In the genomic region with DNA sequence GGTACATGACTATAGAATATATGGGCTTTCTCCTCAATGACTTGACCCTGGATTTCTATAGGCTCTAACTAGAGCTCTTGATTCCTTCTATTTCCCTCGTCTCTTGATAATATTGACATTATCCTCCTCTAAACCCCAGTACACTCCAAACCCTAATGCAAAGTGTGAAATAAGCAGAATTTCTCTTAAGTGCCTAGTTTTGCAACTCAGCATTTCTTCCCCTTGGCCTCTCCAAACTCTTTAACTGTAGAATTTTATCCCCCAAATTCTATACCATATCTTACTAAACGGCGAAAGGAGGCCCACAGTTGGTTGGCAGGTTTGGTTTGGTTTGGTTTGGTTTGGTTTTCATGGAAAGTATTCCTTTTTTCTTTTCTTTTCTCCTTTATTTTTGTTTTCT, we compare ENCODE assay signal across 9 cellular contexts.
"Had no signal": no experiment of that assay in that cellular context is flagged by ENCODE, and none has a peak within 500 bp of the region (broad histone marks: within the 10 kb centered on the region; RNA-seq: fewer than 3 reads in every experiment).

No MANE protein-coding gene starts in this region.

- H3K4me2 ChIP-seq: KMS-11 had no signal

- H3K4me1 ChIP-seq: HAP-1 had no signal

- FAIRE-seq: HTR-8/SVneo had no signal

- H3K36me3 ChIP-seq: HAP-1 had no signal

- H3K27ac ChIP-seq: GM23248, KMS-11 had no signal

- DNase-seq: GOT3, H7, HFFc6, KBM-7 had no signal

- ATAC-seq: HCT116 had no signal

- H3K4me3 ChIP-seq: GM23248, HAP-1 had no signal

- H3K9me3 ChIP-seq: HAP-1 had no signal

- H3K9ac ChIP-seq: GM23248, KMS-11 had no signal

- H2AFZ ChIP-seq: GM23248 had no signal
